ENCODE assay signal across 9 cellular contexts in the genomic region with DNA sequence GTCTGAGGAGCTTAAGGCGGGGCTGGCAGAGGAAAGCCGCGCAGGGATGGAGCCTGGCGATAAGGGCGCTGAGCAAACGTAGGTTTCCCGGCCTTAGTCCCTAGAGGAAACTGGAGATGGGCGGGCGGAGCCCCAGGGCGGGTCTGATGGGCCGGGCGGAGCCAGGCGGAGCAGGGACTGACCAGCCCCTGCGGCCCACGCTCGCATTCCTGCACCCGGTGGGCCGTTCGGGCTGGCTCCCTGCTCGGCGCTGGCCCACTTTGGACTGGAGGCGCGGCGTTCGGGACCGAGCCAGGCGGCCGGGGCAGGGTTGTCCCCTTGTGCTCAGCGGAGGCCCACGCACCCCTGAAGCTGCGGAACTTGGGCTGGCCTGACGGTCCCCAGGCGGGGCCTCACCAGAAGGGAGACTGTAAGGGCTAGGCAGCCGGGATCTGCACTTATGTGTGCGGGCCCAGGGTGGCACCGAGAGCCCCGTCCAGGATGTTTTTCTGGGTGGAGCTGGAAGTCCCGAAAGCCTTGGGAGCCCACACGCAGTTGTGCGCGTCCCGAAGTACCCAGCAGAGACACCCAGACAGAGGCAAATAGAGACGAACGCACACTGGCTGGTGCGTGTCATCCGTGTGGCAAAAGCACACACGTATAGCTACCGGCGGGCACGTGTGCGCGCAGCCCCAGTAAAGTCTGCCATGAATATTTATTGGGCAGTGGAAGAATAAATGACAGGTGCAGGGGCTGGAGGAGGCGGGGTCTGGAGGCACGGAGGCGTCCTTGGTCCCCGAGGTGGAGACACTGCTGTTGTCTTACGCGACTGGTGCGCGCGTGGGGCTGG. TPM values are rescaled to one million over a fixed set of nuclear protein-coding genes. Genes with fewer than 3 reads are reported as not detected.
DNase-seq lines count a peak whose midpoint lies in the region; ATAC-seq, FAIRE-seq and TF ChIP-seq lines count a peak whose summit lies in the region.
"Had no signal": no experiment of that assay in that cellular context is flagged by ENCODE, and none has a peak within 500 bp of the region (broad histone marks: within the 10 kb centered on the region; RNA-seq: fewer than 3 reads in every experiment).

No MANE protein-coding gene starts in this region.

- ATAC-seq in GM21390 (IDR thresholded peaks at IDR 0.05; ENCODE audit: unreplicated experiment) = no peak

- H3K27ac ChIP-seq in endodermal cell (ENCODE audit: low read depth, low read length) = no peak overlapping the region

- TF ChIP-seq CTCF in endodermal cell (conservative IDR thresholded peaks at IDR 0.05) = no peak
- TF ChIP-seq CTCF in mesothelial cell of epicardium (IDR thresholded peaks at IDR 0.05; ENCODE audit: unreplicated experiment) = no peak

- no peak for FAIRE-seq in urothelium cell line (lab: Jason Lieb, UNC)

- peak; percentile 13 for DNase-seq in stimulated activated naive CD4-positive, alpha-beta T cell treated with Interleukin-2 at 50 U/mL for 16 hours (lab: John Stamatoyannopoulos, UW)
- no peak for DNase-seq in stimulated activated naive CD4-positive, alpha-beta T cell (lab: John Stamatoyannopoulos, UW)
- peak; percentile 59 for DNase-seq in SK-N-DZ (ENCODE audit: low spot score)
- peak; percentile 95 for DNase-seq in endodermal cell
- peak in 1 of 2 experiments; percentile 50 for DNase-seq in mesothelial cell of epicardium (ENCODE audit: low spot score in 2 of 2, unreplicated experiment in 2 of 2)
- peak; percentile 88 for DNase-seq in urothelium cell line (ENCODE audit: low spot score)
- no peak for DNase-seq in stimulated activated CD4-positive, alpha-beta T cell treated with anti-CD3 and anti-CD28 coated beads, Interleukin-12 subunit alpha, Interleukin-12 subunit beta, amount 100 ng/mL, for 4 hours

- no peak overlapping the region for H3K27ac Mint-ChIP-seq in endodermal cell
- no peak overlapping the region for H3K27ac Mint-ChIP-seq in mesothelial cell of epicardium

- peaks cover 4% of the 10 kb centered on the region for H3K4me1 ChIP-seq in endodermal cell (ENCODE audit: control insufficient read depth, insufficient read depth, low read length)

- 2% methylated on average over 27 to 61 of the region's 61 CpGs for WGBS in endodermal cell (ENCODE audit: insufficient coverage in 1 of 2, insufficient read length in 1 of 2), 2 experiments

- H3K27me3 Mint-ChIP-seq in endodermal cell (ENCODE audit: insufficient read depth) = peaks cover 74% of the 10 kb centered on the region
- H3K27me3 Mint-ChIP-seq in mesothelial cell of epicardium (ENCODE audit: low read depth) = peaks cover 85% of the 10 kb centered on the region

- H3K4me3 Mint-ChIP-seq in endodermal cell (peak overlapping the region; percentile 50), mesothelial cell of epicardium (peak overlapping the region; percentile 58)

- H3K36me3 ChIP-seq in endodermal cell (ENCODE audit: control insufficient read depth, insufficient read depth, low read length) = no peaks in the 10 kb centered on the region

- H3K4me3 ChIP-seq in endodermal cell (ENCODE audit: low read length) = peak overlapping the region; percentile 65

- peaks cover 10% of the 10 kb centered on the region for H3K4me1 Mint-ChIP-seq in endodermal cell
- peaks cover 13% of the 10 kb centered on the region for H3K4me1 Mint-ChIP-seq in mesothelial cell of epicardium

- no peaks in the 10 kb centered on the region for H3K9me3 Mint-ChIP-seq in endodermal cell
- H3K9me3 Mint-ChIP-seq in mesothelial cell of epicardium = no peaks in the 10 kb centered on the region

- peaks cover 52% of the 10 kb centered on the region for H3K27me3 ChIP-seq in endodermal cell (ENCODE audit: control insufficient read depth, insufficient read depth, low read length, poor library complexity, severe bottlenecking)

- no peaks in the 10 kb centered on the region for H3K9me3 ChIP-seq in endodermal cell (ENCODE audit: control insufficient read depth, low read length)

- H3K36me3 Mint-ChIP-seq in endodermal cell (ENCODE audit: low read depth) = no peaks in the 10 kb centered on the region
- H3K36me3 Mint-ChIP-seq in mesothelial cell of epicardium = no peaks in the 10 kb centered on the region

- no peak overlapping the region for H3K9ac ChIP-seq in endodermal cell (ENCODE audit: extremely low read depth, low read length, poor library complexity, severe bottlenecking)

RNA-seq across cellular contexts. Expression of gene PYDC1, which starts 1.4 kb away (rescaled TPM):
- polyA plus RNA-seq in SK-N-DZ (2014; cell fraction: cytosol; rRNA removed) = not detected in 2 replicates
- not detected in 2 replicates for polyA plus RNA-seq in SK-N-DZ (2014; cell fraction: nucleus; rRNA removed)
- not detected for total RNA-seq in endodermal cell
- not detected for polyA plus RNA-seq in endodermal cell (2013, experiment 1 of 2)
- not detected for polyA plus RNA-seq in endodermal cell (2013, experiment 2 of 2)
- total RNA-seq in mesothelial cell of epicardium = not detected in 3 replicates
- total RNA-seq: dermis microvascular lymphatic vessel endothelial cell had no signal

RNA-seq across cellular contexts. Expression of gene TRIM72, which starts 1.6 kb away (rescaled TPM):
- polyA plus RNA-seq in SK-N-DZ (2014; cell fraction: cytosol; rRNA removed) = 0.01 TPM in 1 of 2 replicates, not detected in the other
- 0.06 TPM in 1 of 2 replicates, not detected in the other for polyA plus RNA-seq in SK-N-DZ (2014; cell fraction: nucleus; rRNA removed)
- total RNA-seq in endodermal cell (under 1 TPM; 0.15 to 0.20 TPM), mesothelial cell of epicardium (0.04 to 0.14 TPM (median 0.11 TPM) in 3 replicates)
- not detected for polyA plus RNA-seq in endodermal cell (2013, experiment 1 of 2)
- polyA plus RNA-seq in endodermal cell (2013, experiment 2 of 2) = not detected
- total RNA-seq: dermis microvascular lymphatic vessel endothelial cell had no signal

RNA-seq across cellular contexts. Expression of gene PYCARD, which starts 12.9 kb away (rescaled TPM):
- polyA plus RNA-seq in SK-N-DZ (2014; cell fraction: cytosol; rRNA removed) = not detected in 2 replicates
- polyA plus RNA-seq in SK-N-DZ (2014; cell fraction: nucleus; rRNA removed) = not detected in 2 replicates
- total RNA-seq in endodermal cell (10 to 100 TPM; 26.3 to 29.8 TPM), mesothelial cell of epicardium (4.9 to 6.5 TPM (median 5.3 TPM) in 3 replicates)
- 1.1 TPM for polyA plus RNA-seq in endodermal cell (2013, experiment 1 of 2)
- polyA plus RNA-seq in endodermal cell (2013, experiment 2 of 2) = 0.99 TPM

RNA-seq across cellular contexts. Expression of gene FUS, which starts 35.6 kb away (rescaled TPM):
- 19.0 and 45.5 TPM in 2 replicates for polyA plus RNA-seq in SK-N-DZ (2014; cell fraction: cytosol; rRNA removed)
- 84.9 and 352 TPM in 2 replicates for polyA plus RNA-seq in SK-N-DZ (2014; cell fraction: nucleus; rRNA removed)
- total RNA-seq in endodermal cell (100 to 1,000 TPM; 698 to 827 TPM), mesothelial cell of epicardium (718 to 743 TPM (median 733 TPM) in 3 replicates)
- polyA plus RNA-seq in endodermal cell (2013, experiment 1 of 2) = 472 TPM
- polyA plus RNA-seq in endodermal cell (2013, experiment 2 of 2) = 385 TPM

RNA-seq across cellular contexts. Expression of gene ITGAM, which starts 44.3 kb away (rescaled TPM):
- polyA plus RNA-seq in SK-N-DZ (2014; cell fraction: cytosol; rRNA removed) = not detected in 2 replicates
- not detected in 2 replicates for polyA plus RNA-seq in SK-N-DZ (2014; cell fraction: nucleus; rRNA removed)
- total RNA-seq in endodermal cell (under 1 TPM; 0.57 to 0.69 TPM), mesothelial cell of epicardium (0.29 TPM in 1 of 3 replicates, not detected in the others)
- polyA plus RNA-seq in endodermal cell (2013, experiment 1 of 2) = not detected
- polyA plus RNA-seq in endodermal cell (2013, experiment 2 of 2) = 0.25 TPM

Comparison
In these comparisons a context has a peak if more than half of its experiments do, and no peak if none do; other contexts are left out.
1. DNase-seq: peak in stimulated activated naive CD4-positive, alpha-beta T cell treated with Interleukin-2 at 50 U/mL for 16 hours (single experiment), SK-N-DZ (single experiment), endodermal cell (single experiment) and urothelium cell line (single experiment); none in stimulated activated naive CD4-positive, alpha-beta T cell (0 of 6) and stimulated activated CD4-positive, alpha-beta T cell treated with anti-CD3 and anti-CD28 coated beads, Interleukin-12 subunit alpha, Interleukin-12 subunit beta, amount 100 ng/mL, for 4 hours (single experiment).